10 cellular contexts compared by ENCODE assay signal in genomic region chr20:40687384-40688128, GRCh38.
A peak's percentile ranks its signal among the peaks of the same experiment; 100 is the strongest.
DNase-seq lines count a peak whose midpoint lies in the region; ATAC-seq and TF ChIP-seq lines count a peak whose summit lies in the region.
"Had no signal": no experiment of that assay in that cellular context is flagged by ENCODE, and none has a peak within 500 bp of the region (broad histone marks: within the 10 kb centered on the region; RNA-seq: fewer than 3 reads in every experiment).

No MANE protein-coding gene starts in this region.

- ATAC-seq in HG03196 (IDR thresholded peaks at IDR 0.05; ENCODE audit: unreplicated experiment) = no peak
- ATAC-seq: naive thymus-derived CD4-positive, alpha-beta T cell had no signal

- peak overlapping the region; percentile 6 for H3K27ac ChIP-seq in substantia nigra (ENCODE audit: low read depth, low read length, poor library complexity, severe bottlenecking)

- DNase-seq in NCI-H1092 treated with DMSO at 0.1 percent for 48 hours (lab: John Stamatoyannopoulos, UW) (peak; percentile 16), NCI-H1092 (lab: John Stamatoyannopoulos, UW) (no peak), cerebellar cortex (ENCODE audit: low spot score) (peak; percentile 4), left kidney (ENCODE audit: low read depth, low spot score) (peak; percentile 83), substantia nigra (lab: John Stamatoyannopoulos, UW) (peak in 31 of 49 donors; percentile 10 to 56 (median 36)), GM10266 (ENCODE audit: extremely low spot score) (no peak), AG08396 (ENCODE audit: low spot score) (no peak)
- DNase-seq: NCI-H187 treated with DMSO at 0.1 percent for 48 hours had no signal

- no peak for TF ChIP-seq CTCF in GM10266 (IDR thresholded peaks at IDR 0.05; ENCODE audit: control insufficient read depth, insufficient read depth, low read depth, missing control alignments)

Comparison
In these comparisons a context has a peak if more than half of its experiments do, and no peak if none do; other contexts are left out.
1. DNase-seq: peak in NCI-H1092 treated with DMSO at 0.1 percent for 48 hours (single experiment), cerebellar cortex (single experiment), left kidney (single experiment) and substantia nigra (31 of 49); none in NCI-H1092 (single experiment), GM10266 (single experiment) and AG08396 (single experiment).